Comparison of ENCODE assay signal across 21 cellular contexts in genomic region chr14:75619598-75619997, GRCh38. TPM values are rescaled to one million over a fixed set of nuclear protein-coding genes. Genes with fewer than 3 reads are reported as not detected.
A peak's percentile ranks its signal among the peaks of the same experiment; 100 is the strongest.
DNase-seq lines count a peak whose midpoint lies in the region; ATAC-seq and TF ChIP-seq lines count a peak whose summit lies in the region.
"Had no signal": no experiment of that assay in that cellular context is flagged by ENCODE, and none has a peak within 500 bp of the region (broad histone marks: within the 10 kb centered on the region; RNA-seq: fewer than 3 reads in every experiment).

No MANE protein-coding gene starts in this region.

- intact Hi-C loops in left ventricle myocardium inferior (cut with micrococcal nuclease) (no loop called here), thyroid gland (cut with DNase I) (no loop called here)
- intact Hi-C loops in activated CD4-positive, alpha-beta memory T cell treated with anti-CD3 and anti-CD28 coated beads for 36 hours (cut with micrococcal nuclease): no loop called here
- intact Hi-C loops in activated naive CD4-positive, alpha-beta T cell treated with anti-CD3 and anti-CD28 coated beads for 36 hours (cut with micrococcal nuclease): no loop called here

- no peak for TF ChIP-seq POLR2A in thyroid gland (IDR thresholded peaks at IDR 0.05)

- POLR2A ChIA-PET in activated CD4-positive, alpha-beta memory T cell treated with anti-CD3 and anti-CD28 coated beads for 36 hours (lab: Charles Lee): no interaction called here

- H3K9me3 ChIP-seq in left ventricle myocardium inferior (replicated peaks) (no peaks in the 10 kb centered on the region), right atrium auricular region (no peaks in the 10 kb centered on the region), WERI-Rb-1 (ENCODE audit: severe bottlenecking) (no peaks in the 10 kb centered on the region), thyroid gland (no peaks in the 10 kb centered on the region)
- H3K9me3 ChIP-seq: MG63, SJCRH30 had no signal

- 56 to 64% methylated on average over 1 of the region's 1 CpG for WGBS in thyroid gland, 2 donors

- no peaks in the 10 kb centered on the region for H3K9me3 Mint-ChIP-seq in activated T-cell treated with anti-CD3 and anti-CD28 coated beads, Interleukin-2, amount 50 U/mL, for 24 hours
- no peaks in the 10 kb centered on the region for H3K9me3 Mint-ChIP-seq in activated CD4-positive, alpha-beta memory T cell treated with anti-CD3 and anti-CD28 coated beads for 36 hours
- H3K9me3 Mint-ChIP-seq in activated naive CD4-positive, alpha-beta T cell treated with anti-CD3 and anti-CD28 coated beads for 36 hours: no peaks in the 10 kb centered on the region

- H3K27ac ChIP-seq in left ventricle myocardium inferior (replicated peaks): peak overlapping the region; percentile 52
- H3K27ac ChIP-seq in right atrium auricular region: no peak overlapping the region
- no peak overlapping the region for H3K27ac ChIP-seq in WERI-Rb-1
- H3K27ac ChIP-seq in thyroid gland: peak overlapping the region in 2 of 3 donors; percentile 20 to 22
- H3K27ac ChIP-seq: C4-2B, SJCRH30 had no signal

- no peaks in the 10 kb centered on the region for H3K36me3 Mint-ChIP-seq in activated T-cell treated with anti-CD3 and anti-CD28 coated beads, Interleukin-2, amount 50 U/mL, for 24 hours (ENCODE audit: low read depth)
- peaks cover 1% of the 10 kb centered on the region for H3K36me3 Mint-ChIP-seq in activated CD4-positive, alpha-beta memory T cell treated with anti-CD3 and anti-CD28 coated beads for 36 hours
- no peaks in the 10 kb centered on the region for H3K36me3 Mint-ChIP-seq in activated naive CD4-positive, alpha-beta T cell treated with anti-CD3 and anti-CD28 coated beads for 36 hours (ENCODE audit: low read depth)
- H3K36me3 Mint-ChIP-seq: IgD-negative memory B cell had no signal

- no peaks in the 10 kb centered on the region for H3K27me3 Mint-ChIP-seq in activated T-cell treated with anti-CD3 and anti-CD28 coated beads, Interleukin-2, amount 50 U/mL, for 24 hours
- no peaks in the 10 kb centered on the region for H3K27me3 Mint-ChIP-seq in activated CD4-positive, alpha-beta memory T cell treated with anti-CD3 and anti-CD28 coated beads for 36 hours
- no peaks in the 10 kb centered on the region for H3K27me3 Mint-ChIP-seq in activated naive CD4-positive, alpha-beta T cell treated with anti-CD3 and anti-CD28 coated beads for 36 hours (ENCODE audit: low read depth)

- TF ChIP-seq CTCF in left ventricle myocardium inferior (IDR thresholded peaks at IDR 0.05; ENCODE audit: borderline replicate concordance) (no peak), right atrium auricular region (IDR thresholded peaks at IDR 0.05) (no peak), WERI-Rb-1 (IDR thresholded peaks at IDR 0.05; ENCODE audit: low read depth, low read length) (no peak), thyroid gland (IDR thresholded peaks at IDR 0.05) (no peak)

- no peaks in the 10 kb centered on the region for H3K4me1 Mint-ChIP-seq in activated T-cell treated with anti-CD3 and anti-CD28 coated beads, Interleukin-2, amount 50 U/mL, for 24 hours (ENCODE audit: low read depth)
- no peaks in the 10 kb centered on the region for H3K4me1 Mint-ChIP-seq in activated CD4-positive, alpha-beta memory T cell treated with anti-CD3 and anti-CD28 coated beads for 36 hours (ENCODE audit: low read depth)
- no peaks in the 10 kb centered on the region for H3K4me1 Mint-ChIP-seq in activated naive CD4-positive, alpha-beta T cell treated with anti-CD3 and anti-CD28 coated beads for 36 hours (ENCODE audit: low read depth)

- peaks cover 26% of the 10 kb centered on the region for H3K4me1 ChIP-seq in left ventricle myocardium inferior
- no peaks in the 10 kb centered on the region for H3K4me1 ChIP-seq in right atrium auricular region
- peaks cover 0 to 16% of the 10 kb centered on the region in 2 donors for H3K4me1 ChIP-seq in thyroid gland
- H3K4me1 ChIP-seq: SJCRH30 had no signal

- H3K4me3 ChIP-seq in left ventricle myocardium inferior: no peak overlapping the region
- no peak overlapping the region for H3K4me3 ChIP-seq in right atrium auricular region
- H3K4me3 ChIP-seq in WERI-Rb-1 (ENCODE audit: low read depth, low read length): no peak overlapping the region
- H3K4me3 ChIP-seq in thyroid gland (replicated peaks in 1 of 3): no peak overlapping the region
- H3K4me3 ChIP-seq: MG63, SJCRH30 had no signal

- no peak overlapping the region for H3K4me3 Mint-ChIP-seq in activated T-cell treated with anti-CD3 and anti-CD28 coated beads, Interleukin-2, amount 50 U/mL, for 24 hours
- no peak overlapping the region for H3K4me3 Mint-ChIP-seq in activated CD4-positive, alpha-beta memory T cell treated with anti-CD3 and anti-CD28 coated beads for 36 hours
- H3K4me3 Mint-ChIP-seq in activated naive CD4-positive, alpha-beta T cell treated with anti-CD3 and anti-CD28 coated beads for 36 hours: no peak overlapping the region
- H3K4me3 Mint-ChIP-seq: IgD-negative memory B cell had no signal

- CTCF ChIA-PET in activated CD4-positive, alpha-beta memory T cell treated with anti-CD3 and anti-CD28 coated beads for 36 hours (lab: Charles Lee): interaction anchor here (1.2 to 1.3 kb wide), 3 partner anchors 35 to 131 kb away, joined by 4 to 5 read pairs (median 4); no protein-coding TSS in a partner anchor
- CTCF ChIA-PET in activated naive CD4-positive, alpha-beta T cell treated with anti-CD3 and anti-CD28 coated beads for 36 hours (lab: Charles Lee): interaction anchor here (4.3 kb wide), 1 partner anchor 42 kb away, joined by 15 read pairs; the partner anchor contains the start of gene FLVCR2

- no peak overlapping the region for H3K27ac Mint-ChIP-seq in activated T-cell treated with anti-CD3 and anti-CD28 coated beads, Interleukin-2, amount 50 U/mL, for 24 hours
- no peak overlapping the region for H3K27ac Mint-ChIP-seq in activated CD4-positive, alpha-beta memory T cell treated with anti-CD3 and anti-CD28 coated beads for 36 hours
- H3K27ac Mint-ChIP-seq in activated naive CD4-positive, alpha-beta T cell treated with anti-CD3 and anti-CD28 coated beads for 36 hours: no peak overlapping the region
- H3K27ac Mint-ChIP-seq: IgD-negative memory B cell had no signal

- H3K27me3 ChIP-seq in left ventricle myocardium inferior (ENCODE audit: low read depth): no peaks in the 10 kb centered on the region
- H3K27me3 ChIP-seq in right atrium auricular region: no peaks in the 10 kb centered on the region
- H3K27me3 ChIP-seq in WERI-Rb-1 (ENCODE audit: insufficient read depth, low read depth, severe bottlenecking): no peaks in the 10 kb centered on the region
- no peaks in the 10 kb centered on the region for H3K27me3 ChIP-seq in thyroid gland
- H3K27me3 ChIP-seq: MG63, SJCRH30 had no signal

- H3K36me3 ChIP-seq in left ventricle myocardium inferior: no peaks in the 10 kb centered on the region
- no peaks in the 10 kb centered on the region for H3K36me3 ChIP-seq in right atrium auricular region
- H3K36me3 ChIP-seq in WERI-Rb-1: no peaks in the 10 kb centered on the region
- no peaks in the 10 kb centered on the region for H3K36me3 ChIP-seq in thyroid gland
- H3K36me3 ChIP-seq: MG63, SJCRH30 had no signal

- DNase-seq in left ventricle myocardium inferior: no peak
- DNase-seq in right atrium auricular region (ENCODE audit: low spot score): no peak
- peak; percentile 42 for DNase-seq in WERI-Rb-1
- no peak for DNase-seq in left lobe of liver (ENCODE audit: low spot score)
- peak; percentile 46 to 59 for DNase-seq in thyroid gland
- no peak for DNase-seq in activated T-cell treated with anti-CD3 and anti-CD28 coated beads, Interleukin-2, amount 50 U/mL, for 24 hours
- DNase-seq in activated CD4-positive, alpha-beta memory T cell treated with anti-CD3 and anti-CD28 coated beads for 36 hours: no peak
- DNase-seq in activated naive CD4-positive, alpha-beta T cell treated with anti-CD3 and anti-CD28 coated beads for 36 hours: no peak
- DNase-seq: AML-193, EL, GF-D8, Kasumi-1, MG63, NCI-H1105 treated with DMSO at 0.1 percent for 48 hours, NCI-H2029 treated with DMSO at 0.1 percent for 48 hours, NCI-H345, NCI-H82, OCI-M1, SJCRH30 had no signal

- ATAC-seq in left lobe of liver: peak; percentile 29

RNA-seq across cellular contexts. Expression of gene ERG28, which starts 41.1 kb away (rescaled TPM):
- total RNA-seq in left ventricle myocardium inferior: 6.8 TPM
- total RNA-seq in right atrium auricular region: 1 to 10 TPM; 5.3 to 7.1 TPM
- total RNA-seq in left lobe of liver: 17.9 TPM
- 10 to 100 TPM; 12.1 to 17.3 (median 15.0) TPM for total RNA-seq in thyroid gland
- 10 to 100 TPM; 25.9 to 26.8 TPM for total RNA-seq in activated CD4-positive, alpha-beta memory T cell treated with anti-CD3 and anti-CD28 coated beads for 36 hours
- 10 to 100 TPM; 25.6 to 25.7 TPM for total RNA-seq in activated naive CD4-positive, alpha-beta T cell treated with anti-CD3 and anti-CD28 coated beads for 36 hours

RNA-seq across cellular contexts. Expression of gene FLVCR2, which starts 41.2 kb away (rescaled TPM):
- 3.2 TPM for total RNA-seq in left ventricle myocardium inferior
- total RNA-seq in right atrium auricular region: 1 to 10 TPM; 2.2 to 5.5 TPM
- total RNA-seq in left lobe of liver: 20.9 TPM
- 1 to 10 TPM; 4.3 to 9.1 (median 6.3) TPM for total RNA-seq in thyroid gland
- 1 to 10 TPM; 2.8 to 7.6 TPM for total RNA-seq in activated CD4-positive, alpha-beta memory T cell treated with anti-CD3 and anti-CD28 coated beads for 36 hours
- 10 to 100 TPM in 1 of 2 experiments, 1 to 10 TPM in 1; 5.8 to 10.4 TPM for total RNA-seq in activated naive CD4-positive, alpha-beta T cell treated with anti-CD3 and anti-CD28 coated beads for 36 hours

RNA-seq across cellular contexts. Expression of gene TTLL5, which starts 41.4 kb away (rescaled TPM):
- total RNA-seq in left ventricle myocardium inferior: 16.3 TPM
- total RNA-seq in right atrium auricular region: 10 to 100 TPM; 15.3 to 22.6 TPM
- total RNA-seq in left lobe of liver: 9.5 TPM
- total RNA-seq in thyroid gland: 10 to 100 TPM; 31.8 to 65.1 (median 35.7) TPM
- 10 to 100 TPM; 23.6 to 28.4 TPM for total RNA-seq in activated CD4-positive, alpha-beta memory T cell treated with anti-CD3 and anti-CD28 coated beads for 36 hours
- 10 to 100 TPM; 23.8 to 25.1 TPM for total RNA-seq in activated naive CD4-positive, alpha-beta T cell treated with anti-CD3 and anti-CD28 coated beads for 36 hours

Comparison
In these comparisons a context has a peak if more than half of its experiments do, and no peak if none do; other contexts are left out.
1. H3K27ac ChIP-seq: peak in left ventricle myocardium inferior (single experiment) and thyroid gland (2 of 3); none in right atrium auricular region (0 of 2) and WERI-Rb-1 (single experiment).
2. DNase-seq: peak in WERI-Rb-1 (single experiment) and thyroid gland (2 of 2); none in left ventricle myocardium inferior (single experiment), right atrium auricular region (single experiment), left lobe of liver (single experiment), activated T-cell treated with anti-CD3 and anti-CD28 coated beads, Interleukin-2, amount 50 U/mL, for 24 hours (single experiment), activated CD4-positive, alpha-beta memory T cell treated with anti-CD3 and anti-CD28 coated beads for 36 hours (single experiment) and activated naive CD4-positive, alpha-beta T cell treated with anti-CD3 and anti-CD28 coated beads for 36 hours (single experiment).